In genomic region chr3:62373215-62373614, GRCh38 we compare ENCODE assay signal across 12 cellular contexts. TPM values are rescaled to one million over a fixed set of nuclear protein-coding genes. Genes with fewer than 3 reads are reported as not detected.
A peak's percentile ranks its signal among the peaks of the same experiment; 100 is the strongest.
DNase-seq lines count a peak whose midpoint lies in the region; ATAC-seq and TF ChIP-seq lines count a peak whose summit lies in the region.
"Had no signal": no experiment of that assay in that cellular context is flagged by ENCODE, and none has a peak within 500 bp of the region (broad histone marks: within the 10 kb centered on the region; RNA-seq: fewer than 3 reads in every experiment).

TSS of gene FEZF2 (minus strand) at chr3:62373550. CDS start at chr3:62372868, 682 bp downstream.

- H3K4me3 ChIP-seq in AG10803 (ENCODE audit: low read length) (peak within 1 kb of the TSS; percentile 43), H7 (ENCODE audit: insufficient read depth, low read depth, low read length) (peak within 1 kb of the TSS; percentile 12; the same call in 1 of the 2 replicates), endocrine pancreas (ENCODE audit: control insufficient read depth, insufficient read depth, low read length) (peak within 1 kb of the TSS; percentile 60), neural progenitor cell (peak within 1 kb of the TSS; percentile 46)

- H3K79me2 ChIP-seq in neural progenitor cell (ENCODE audit: low read depth), result no peaks in the 10 kb centered on the region

- H3K27me3 ChIP-seq in H7 (ENCODE audit: control insufficient read depth, insufficient read depth, low read length) (peaks cover 100% of the 10 kb centered on the region), endocrine pancreas (ENCODE audit: control insufficient read depth, insufficient read depth, low read length) (peaks cover 30% of the 10 kb centered on the region), neural progenitor cell (peaks cover 100% of the 10 kb centered on the region)

- TF ChIP-seq CTCF in AG10803 (conservative IDR thresholded peaks at IDR 0.05; ENCODE audit: low read length) (no peak), neural progenitor cell (IDR thresholded peaks at IDR 0.05) (no peak)

- H3K4me1 ChIP-seq in endocrine pancreas (ENCODE audit: control insufficient read depth, insufficient read depth, low read length) (no peaks in the 10 kb centered on the region), neural progenitor cell (peaks cover 72% of the 10 kb centered on the region)

- peaks cover 59% of the 10 kb centered on the region for H3K4me1 Mint-ChIP-seq in neural progenitor cell

- TF ChIP-seq POLR2A in erythroblast (IDR thresholded peaks at IDR 0.05; ENCODE audit: low read length), result no peak

- H3K27ac ChIP-seq in neural progenitor cell, result peak within 1 kb of the TSS; percentile 34

- H3F3A ChIP-seq in neural progenitor cell (ENCODE audit: low read depth), result peaks cover 84% of the 10 kb centered on the region

- peak within 1 kb of the TSS; percentile 90 for H3K27ac Mint-ChIP-seq in neural progenitor cell

- H3K9me3 ChIP-seq in endocrine pancreas (ENCODE audit: control insufficient read depth, low read length) (no peaks in the 10 kb centered on the region), neural progenitor cell (ENCODE audit: low read depth) (no peaks in the 10 kb centered on the region)

- peak within 1 kb of the TSS; percentile 87 for H3K4me3 Mint-ChIP-seq in neural progenitor cell

- DNase-seq in AG10803 (ENCODE audit: low read depth), result no peak
- peak; percentile 80 for DNase-seq in H7
- DNase-seq in neural progenitor cell (ENCODE audit: low spot score), result peak; percentile 79
- DNase-seq in globus pallidus (ENCODE audit: low spot score), result no peak
- no peak for DNase-seq in erythroblast (lab: John Stamatoyannopoulos, UW)
- DNase-seq: islet precursor cell; stimulated activated CD8-positive, alpha-beta memory T cell treated with anti-CD3 and anti-CD28 coated beads, Interleukin-4, amount 100 ng/mL, for 48 hours had no signal

- H3K27me3 Mint-ChIP-seq in neural progenitor cell (ENCODE audit: insufficient read depth, low read depth), result peaks cover 86% of the 10 kb centered on the region

- H4K20me1 ChIP-seq in neural progenitor cell (ENCODE audit: low read depth), result peaks cover 92% of the 10 kb centered on the region

- H3K36me3 ChIP-seq in H7 (replicated peaks; ENCODE audit: control insufficient read depth, insufficient read depth, low read length) (no peaks in the 10 kb centered on the region), endocrine pancreas (ENCODE audit: control insufficient read depth, insufficient read depth, low read length) (no peaks in the 10 kb centered on the region), neural progenitor cell (no peaks in the 10 kb centered on the region)

- H3K9ac ChIP-seq in endocrine pancreas (ENCODE audit: control insufficient read depth, insufficient read depth, low read length) (no peak within 1 kb of the TSS), neural progenitor cell (no peak within 1 kb of the TSS)

- ATAC-seq in HG03280 (IDR thresholded peaks at IDR 0.05; ENCODE audit: unreplicated experiment), result no peak
- no peak for ATAC-seq in GM21381 (IDR thresholded peaks at IDR 0.05; ENCODE audit: unreplicated experiment)

- H3K9me3 Mint-ChIP-seq in neural progenitor cell, result peaks cover 4% of the 10 kb centered on the region

- no peak within 1 kb of the TSS for H2AFZ ChIP-seq in neural progenitor cell (replicated peaks)

- peak within 1 kb of the TSS; percentile 81 for H3K4me2 ChIP-seq in neural progenitor cell

- H3K36me3 Mint-ChIP-seq in neural progenitor cell, result peaks cover 11% of the 10 kb centered on the region

RNA-seq across cellular contexts. Expression of gene FEZF2, which starts in this region (rescaled TPM):
- total RNA-seq in H7 (2014; rRNA removed; shearing (Covaris generic)), result 0.14 TPM in 1 of 2 replicates, not detected in the other
- 7.6 and 9.1 TPM in 2 replicates for total RNA-seq in neural progenitor cell (ENCODE audit: low replicate concordance)
- total RNA-seq: HT1080, renal cortical epithelial cell had no signal

Comparison
In these comparisons a context has a peak if more than half of its experiments do, and no peak if none do; other contexts are left out.
1. Peak in DNase-seq and H3K4me3 ChIP-seq in H7; RNA of the gene not detected or under 1 TPM.